Comparison of ENCODE assay signal across 8 cellular contexts in the genomic region with DNA sequence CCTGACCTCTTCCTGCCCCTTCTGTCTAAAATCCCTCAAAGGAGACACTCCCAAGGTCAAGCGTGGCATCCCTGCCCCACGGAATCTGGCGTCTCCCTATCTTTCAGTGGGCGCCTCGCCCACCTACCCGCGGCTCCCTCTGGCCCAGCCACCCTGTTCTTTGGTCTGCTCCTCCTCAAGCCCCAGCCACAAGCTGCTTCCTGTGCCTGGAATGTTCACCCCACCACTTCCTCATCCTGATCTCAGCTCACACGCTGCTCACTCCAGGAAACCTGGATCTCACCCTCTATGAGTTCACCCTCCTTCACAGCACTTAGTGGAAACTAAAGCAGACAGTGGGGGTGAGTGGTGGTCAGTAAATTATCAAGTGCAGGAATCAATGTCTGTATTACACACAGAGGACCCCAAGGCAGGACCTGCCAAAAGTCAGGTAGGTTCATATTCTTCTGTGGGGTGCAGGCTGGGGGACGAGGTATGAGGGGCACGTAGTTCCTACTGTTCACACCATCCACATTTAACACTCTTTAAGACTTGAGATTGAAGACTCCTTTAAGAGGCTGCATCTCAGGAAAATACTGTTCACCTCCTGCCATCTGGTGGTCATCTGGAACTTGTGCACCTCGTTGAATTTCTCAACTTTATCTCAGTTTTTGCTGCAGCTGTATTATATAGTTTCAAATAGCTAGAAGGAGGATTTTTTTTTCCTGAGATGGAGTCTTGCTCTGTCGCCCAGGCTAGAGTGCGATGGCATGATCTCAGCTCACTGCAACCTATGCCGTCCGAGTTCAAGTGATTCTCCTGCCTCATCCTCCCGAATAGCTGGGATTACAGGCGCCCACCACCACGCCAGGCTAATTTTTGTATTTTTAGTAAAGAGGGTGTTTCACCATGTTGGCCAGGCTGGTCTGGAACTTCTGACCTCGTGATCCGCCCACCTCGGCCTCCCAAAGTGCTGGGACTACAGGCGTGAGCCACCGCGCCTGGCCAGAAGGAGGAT.
DNase-seq lines count a peak whose midpoint lies in the region; ATAC-seq and TF ChIP-seq lines count a peak whose summit lies in the region.

No MANE protein-coding gene starts in this region.

- no peak overlapping the region for H3K4me3 ChIP-seq in adrenal gland
- no peak overlapping the region for H3K4me3 ChIP-seq in right cardiac atrium (ENCODE audit: low read length)

- H3K9me3 ChIP-seq in adrenal gland (replicated peaks in 1 of 3) (no peaks in the 10 kb centered on the region), right cardiac atrium (ENCODE audit: control insufficient read depth, low read length) (no peaks in the 10 kb centered on the region)

- no peak overlapping the region for H3K27ac Mint-ChIP-seq in stimulated activated effector memory CD8-positive, alpha-beta T cell treated with anti-CD3 and anti-CD28 coated beads, Interleukin-12 subunit alpha, Interleukin-12 subunit beta, amount 100 ng/mL, for 72 hours

- TF ChIP-seq POLR2A in adrenal gland (IDR thresholded peaks at IDR 0.05) = no peak

- H3K27me3 ChIP-seq in adrenal gland = no peaks in the 10 kb centered on the region
- H3K27me3 ChIP-seq in right cardiac atrium (ENCODE audit: control insufficient read depth, insufficient read depth) = no peaks in the 10 kb centered on the region

- H3K27ac ChIP-seq in adrenal gland (no peak overlapping the region), right cardiac atrium (ENCODE audit: low read length) (no peak overlapping the region)

- no peaks in the 10 kb centered on the region for H3K9me3 Mint-ChIP-seq in stimulated activated effector memory CD8-positive, alpha-beta T cell treated with anti-CD3 and anti-CD28 coated beads, Interleukin-12 subunit alpha, Interleukin-12 subunit beta, amount 100 ng/mL, for 72 hours

- DNase-seq in NCI-H524 (lab: John Stamatoyannopoulos, UW) (peak; percentile 18 to 46), NCI-H524 treated with DMSO at 0.1 percent for 48 hours (lab: John Stamatoyannopoulos, UW) (no peak), NCI-H146 (lab: John Stamatoyannopoulos, UW) (peak; percentile 48), adrenal gland (peak in 4 of 7 donors; percentile 30 to 61 (median 45)), right cardiac atrium (peak in 2 of 3 donors; percentile 17 to 24)
- DNase-seq in stimulated activated effector memory CD8-positive, alpha-beta T cell treated with anti-CD3 and anti-CD28 coated beads, Interleukin-12 subunit alpha, Interleukin-12 subunit beta, amount 100 ng/mL, for 72 hours (ENCODE audit: low spot score in 2 of 2) = peak in 1 of 2 donors; percentile 47

- no peaks in the 10 kb centered on the region for H3K36me3 Mint-ChIP-seq in stimulated activated effector memory CD8-positive, alpha-beta T cell treated with anti-CD3 and anti-CD28 coated beads, Interleukin-12 subunit alpha, Interleukin-12 subunit beta, amount 100 ng/mL, for 72 hours

- peak; percentile 64 for ATAC-seq in GM21529 (IDR thresholded peaks at IDR 0.05; ENCODE audit: unreplicated experiment)
- ATAC-seq in right cardiac atrium = peak; percentile 50 to 52
- ATAC-seq in stimulated activated effector memory CD8-positive, alpha-beta T cell treated with anti-CD3 and anti-CD28 coated beads, Interleukin-12 subunit alpha, Interleukin-12 subunit beta, amount 100 ng/mL, for 72 hours = peak; percentile 41
- ATAC-seq in HG03457 (IDR thresholded peaks at IDR 0.05; ENCODE audit: unreplicated experiment) = no peak

- peaks cover 7% of the 10 kb centered on the region for H3K4me1 Mint-ChIP-seq in stimulated activated effector memory CD8-positive, alpha-beta T cell treated with anti-CD3 and anti-CD28 coated beads, Interleukin-12 subunit alpha, Interleukin-12 subunit beta, amount 100 ng/mL, for 72 hours

- TF ChIP-seq CTCF in adrenal gland (IDR thresholded peaks at IDR 0.05) = peak; percentile 46 to 72 (median 69)

- intact Hi-C loops in adrenal gland (cut with DNase I) = loop anchor here in 1 of 2 donors (10.0 kb wide), 1 partner anchor 562 kb away; no protein-coding TSS in a partner anchor
- intact Hi-C loops in right cardiac atrium (cut with DNase I) = no loop called here

- no peaks in the 10 kb centered on the region for H3K36me3 ChIP-seq in adrenal gland (replicated peaks in 1 of 2)

- 47 to 55% (median 50%) methylated on average over 23 to 24 of the region's 24 CpGs for WGBS in adrenal gland, 4 donors
- whole genome bisulfite sequencing in right cardiac atrium = 51% methylated on average over 24 of the region's 24 CpGs

- peaks cover 0 to 4% of the 10 kb centered on the region in 2 donors for H3K4me1 ChIP-seq in adrenal gland (replicated peaks in 1 of 2)
- H3K4me1 ChIP-seq in right cardiac atrium (ENCODE audit: control insufficient read depth, insufficient read depth, low read length) = no peaks in the 10 kb centered on the region

- H3K4me3 Mint-ChIP-seq in stimulated activated effector memory CD8-positive, alpha-beta T cell treated with anti-CD3 and anti-CD28 coated beads, Interleukin-12 subunit alpha, Interleukin-12 subunit beta, amount 100 ng/mL, for 72 hours = no peak overlapping the region
